Comparison of ENCODE assay signal across 19 cellular contexts in the genomic region with DNA sequence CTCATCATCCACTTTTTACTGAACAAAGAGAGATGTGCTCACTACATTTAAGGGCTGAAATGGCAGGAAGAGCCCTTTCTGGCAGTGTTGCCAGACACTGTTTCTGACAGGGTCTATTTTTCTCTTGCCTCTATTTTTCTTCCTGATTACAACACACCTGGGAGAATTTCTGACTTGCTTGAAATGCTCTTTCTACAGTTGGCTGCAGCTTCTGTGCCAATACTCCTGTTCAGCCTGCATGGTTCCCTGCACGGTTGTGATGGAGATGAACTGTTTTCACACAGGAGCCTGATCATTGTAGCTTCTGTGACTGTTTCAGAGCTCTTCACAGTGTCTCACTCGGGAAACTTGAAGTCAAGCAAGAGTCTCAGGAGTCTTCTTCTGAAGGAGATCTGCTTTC.
"Had no signal": no experiment of that assay in that cellular context is flagged by ENCODE, and none has a peak within 500 bp of the region (broad histone marks: within the 10 kb centered on the region; RNA-seq: fewer than 3 reads in every experiment).

No MANE protein-coding gene starts in this region.

- H3K36me3 ChIP-seq: pancreas, suprapubic skin, upper lobe of left lung had no signal

- H3K9me3 ChIP-seq: pancreas, suprapubic skin, upper lobe of left lung had no signal

- H3K4me3 Mint-ChIP-seq: activated CD8-positive, alpha-beta T cell treated with anti-CD3 and anti-CD28 coated beads for 36 hours; activated naive CD8-positive, alpha-beta T cell treated with anti-CD3 and anti-CD28 coated beads, Interleukin-2, amount 10 ng/mL, durations not matched to agents 7 days and 5 days; T-helper 17 cell had no signal

- DNase-seq: activated CD4-positive, alpha-beta T cell treated with anti-CD3 and anti-CD28 coated beads for 4 hours; activated CD8-positive, alpha-beta T cell treated with anti-CD3 and anti-CD28 coated beads for 36 hours; activated gamma-delta T cell treated with Interleukin-2 at 50 U/mL for 16 hours; activated naive CD8-positive, alpha-beta T cell treated with anti-CD3 and anti-CD28 coated beads, Interleukin-2, amount 10 ng/mL, durations not matched to agents 7 days and 5 days; activated T-cell treated with anti-CD3 and anti-CD28 coated beads, Interleukin-2, amount 50 U/mL, for 48 hours; cerebellar nuclear complex; effector CD8-positive, alpha-beta T cell; foreskin melanocyte; left cardiac atrium; midbrain; pancreas; stimulated activated CD4-positive, alpha-beta T cell treated with anti-CD3 and anti-CD28 coated beads, Interleukin-15, amount 100 ng/mL, for 24 hours; stimulated activated CD4-positive, alpha-beta T cell treated with anti-CD3 and anti-CD28 coated beads, Interleukin-4, amount 100 ng/mL, for 1 hour; stimulated activated naive CD4-positive, alpha-beta T cell treated with Interleukin-2 at 50 U/mL for 16 hours; T-helper 17 cell had no signal

- H3K4me3 ChIP-seq: lung, pancreas, suprapubic skin, upper lobe of left lung had no signal

- H3K27me3 Mint-ChIP-seq: activated CD8-positive, alpha-beta T cell treated with anti-CD3 and anti-CD28 coated beads for 36 hours had no signal

- H3K36me3 Mint-ChIP-seq: activated naive CD8-positive, alpha-beta T cell treated with anti-CD3 and anti-CD28 coated beads, Interleukin-2, amount 10 ng/mL, durations not matched to agents 7 days and 5 days had no signal

- ATAC-seq: activated CD8-positive, alpha-beta T cell treated with anti-CD3 and anti-CD28 coated beads for 36 hours; left cardiac atrium; T-helper 17 cell had no signal

- H3K27ac ChIP-seq: pancreas, suprapubic skin, upper lobe of left lung had no signal

- H3K27ac Mint-ChIP-seq: activated CD8-positive, alpha-beta T cell treated with anti-CD3 and anti-CD28 coated beads for 36 hours; activated naive CD8-positive, alpha-beta T cell treated with anti-CD3 and anti-CD28 coated beads, Interleukin-2, amount 10 ng/mL, durations not matched to agents 7 days and 5 days; T-helper 17 cell had no signal

- H3K27me3 ChIP-seq: pancreas, suprapubic skin, upper lobe of left lung had no signal

- H3K4me1 ChIP-seq: pancreas had no signal

- H3K9me3 Mint-ChIP-seq: activated CD8-positive, alpha-beta T cell treated with anti-CD3 and anti-CD28 coated beads for 36 hours; activated naive CD8-positive, alpha-beta T cell treated with anti-CD3 and anti-CD28 coated beads, Interleukin-2, amount 10 ng/mL, durations not matched to agents 7 days and 5 days had no signal

- FAIRE-seq: endothelial cell of umbilical vein, pancreas had no signal
